Comparison of ENCODE assay signal across 1 cellular context in genomic region chr1:55706397-55706796, GRCh38.
TF ChIP-seq lines count a peak whose summit lies in the region.

No MANE protein-coding gene starts in this region.

TF ChIP-seq in HepG2, 621 proteins besides CTCF, POLR2A, EP300 and RAD21 (continued from another document):
- TF ChIP-seq ZMAT5 (CRISPR knock-in tag; IDR thresholded peaks at IDR 0.05; ENCODE audit: borderline replicate concordance, low read depth) (no peak), ZNF580 (CRISPR knock-in tag; IDR thresholded peaks at IDR 0.05; ENCODE audit: borderline replicate concordance, low read depth) (no peak), MTF1 (CRISPR knock-in tag; IDR thresholded peaks at IDR 0.05) (no peak), HIVEP1 (CRISPR knock-in tag; IDR thresholded peaks at IDR 0.05) (no peak), SMARCE1 (IDR thresholded peaks at IDR 0.05; ENCODE audit: borderline replicate concordance) (no peak), TBX3 (IDR thresholded peaks at IDR 0.05; ENCODE audit: borderline replicate concordance) (no peak), SATB2 (CRISPR knock-in tag; IDR thresholded peaks at IDR 0.05) (no peak), ZNF432 (CRISPR knock-in tag; IDR thresholded peaks at IDR 0.05; ENCODE audit: borderline replicate concordance) (no peak), PAF1 (CRISPR knock-in tag; IDR thresholded peaks at IDR 0.05) (no peak), NFE2L1 (CRISPR knock-in tag; IDR thresholded peaks at IDR 0.05; ENCODE audit: borderline replicate concordance) (no peak), GMEB2 (CRISPR knock-in tag; IDR thresholded peaks at IDR 0.05; ENCODE audit: low read depth) (no peak), ZNF160 (CRISPR knock-in tag; IDR thresholded peaks at IDR 0.05) (no peak), ARNT2 (CRISPR knock-in tag; IDR thresholded peaks at IDR 0.05; ENCODE audit: low read depth) (no peak)
